ENCODE assay signal across 9 cellular contexts in the genomic region with DNA sequence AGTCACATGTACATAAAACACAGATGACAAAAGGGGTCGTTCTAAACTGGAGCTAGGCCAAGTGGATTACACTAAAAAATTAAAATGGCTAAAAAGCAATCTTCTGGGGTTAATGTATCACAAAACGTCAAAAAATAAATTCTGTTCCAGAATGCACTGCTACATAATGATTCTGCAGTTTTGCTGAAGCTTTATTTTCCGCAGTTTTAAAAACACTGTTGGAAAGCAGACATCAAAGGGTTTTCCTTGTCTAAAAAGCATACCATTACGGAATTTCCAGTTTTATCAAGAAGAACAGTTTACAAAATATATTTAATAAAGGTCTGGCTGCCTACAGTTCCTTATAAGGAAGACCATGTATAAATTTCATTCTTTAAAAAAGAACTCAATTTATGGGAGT. TPM values are rescaled to one million over a fixed set of nuclear protein-coding genes. Genes with fewer than 3 reads are reported as not detected.
DNase-seq lines count a peak whose midpoint lies in the region; ATAC-seq and TF ChIP-seq lines count a peak whose summit lies in the region.
"Had no signal": no experiment of that assay in that cellular context is flagged by ENCODE, and none has a peak within 500 bp of the region (broad histone marks: within the 10 kb centered on the region; RNA-seq: fewer than 3 reads in every experiment).

No MANE protein-coding gene starts in this region.

- H3K4me3 Mint-ChIP-seq in naive thymus-derived CD8-positive, alpha-beta T cell = peak overlapping the region in 7 of 10 donors; percentile 8 to 93 (median 60)

- H2AFZ ChIP-seq in ACC112 (ENCODE audit: low read length, unreplicated experiment) (peak overlapping the region; percentile 96), mammary epithelial cell (ENCODE audit: low read depth, low read length) (peak overlapping the region; percentile 97)

- peak overlapping the region; percentile 94 for H3K4me2 ChIP-seq in mammary epithelial cell (ENCODE audit: insufficient read depth, low read depth, low read length)

- CTCF ChIA-PET in mammary epithelial cell (lab: Charles Lee; ENCODE audit: low non-redundant PET) = interaction anchor here (0.5 to 0.7 kb wide), 3 partner anchors 29 to 263 kb away, joined by 3 to 10 read pairs (median 5); no protein-coding TSS in a partner anchor

- WGBS in mammary epithelial cell (ENCODE audit: low coverage, missing lambda C conversion rate) = 55% methylated on average over 4 of the region's 4 CpGs

- POLR2A ChIA-PET in naive thymus-derived CD8-positive, alpha-beta T cell (lab: Charles Lee) = no interaction called here

- H3K27ac ChIP-seq in ACC112 (ENCODE audit: low read depth, low read length) (peak overlapping the region; percentile 30; the same call in 1 of the 2 replicates), HUES48 (ENCODE audit: low read depth, low read length) (no peak overlapping the region), mammary epithelial cell (ENCODE audit: insufficient read depth, low read depth, low read length) (no peak overlapping the region)

- H3K36me3 ChIP-seq in ACC112 (ENCODE audit: insufficient read depth, low read length) (no peaks in the 10 kb centered on the region), HUES48 (ENCODE audit: control insufficient read depth, insufficient read depth, low read length) (no peaks in the 10 kb centered on the region), mammary epithelial cell (ENCODE audit: insufficient read depth, low read length) (no peaks in the 10 kb centered on the region), mucosa of descending colon (ENCODE audit: low read depth) (no peaks in the 10 kb centered on the region)

- H3K4me1 Mint-ChIP-seq in naive thymus-derived CD8-positive, alpha-beta T cell = peaks cover 12 to 29% (median 19%) of the 10 kb centered on the region in 4 donors

- TF ChIP-seq CTCF in mammary epithelial cell (conservative IDR thresholded peaks at IDR 0.05 in 1 of 2, IDR thresholded peaks at IDR 0.05 in 1 of 2; ENCODE audit: extremely low read depth in 1 of 2, insufficient read depth in 1 of 2, low read depth in 1 of 2, low read length in 2 of 2) (no peak), mucosa of descending colon (IDR thresholded peaks at IDR 0.05) (no peak)

- in situ Hi-C loops in mammary epithelial cell (cut with MboI; ENCODE audit: low sequenced_read_pairs in 2 of 2) = no loop called here

- no peaks in the 10 kb centered on the region for H3K9me3 Mint-ChIP-seq in naive thymus-derived CD8-positive, alpha-beta T cell

- H3K4me3 ChIP-seq in ACC112 (ENCODE audit: low read depth, low read length) = peak overlapping the region; percentile 93
- H3K4me3 ChIP-seq in HUES48 (ENCODE audit: low read depth, low read length) = peak overlapping the region; percentile 95; the same call in 1 of the 2 replicates
- peak overlapping the region; percentile 70 to 97 (median 88) for H3K4me3 ChIP-seq in mammary epithelial cell (replicated peaks in 1 of 3; ENCODE audit: insufficient read depth in 1 of 3, low read depth in 2 of 3, low read length in 3 of 3)
- no peak overlapping the region for H3K4me3 ChIP-seq in mucosa of descending colon

- H3K36me3 Mint-ChIP-seq in naive thymus-derived CD8-positive, alpha-beta T cell = peaks cover 0 to 1% (median 0%) of the 10 kb centered on the region in 3 donors

- H3K79me2 ChIP-seq in ACC112 (ENCODE audit: control insufficient read depth, insufficient read depth, low read length, unreplicated experiment) = peaks cover 39% of the 10 kb centered on the region
- H3K79me2 ChIP-seq in mammary epithelial cell (ENCODE audit: insufficient read depth, low read length) = peaks cover 45% of the 10 kb centered on the region

- no peaks in the 10 kb centered on the region for H4K20me1 ChIP-seq in mammary epithelial cell (ENCODE audit: insufficient read depth, low read length)

- intact Hi-C loops in mammary epithelial cell (cut with micrococcal nuclease) (loop anchor here (2.0 kb wide), 1 partner anchor 84 kb away; no protein-coding TSS in a partner anchor), mucosa of descending colon (cut with DNase I, micrococcal nuclease) (no loop called here)

- H3K9ac ChIP-seq in HUES48 (ENCODE audit: low read depth, low read length) = no peak overlapping the region
- H3K9ac ChIP-seq in mammary epithelial cell (ENCODE audit: insufficient read depth, low read length) = peak overlapping the region; percentile 70

- H3K27me3 ChIP-seq in ACC112 (ENCODE audit: insufficient read depth, low read length) = no peaks in the 10 kb centered on the region
- peaks cover 24% of the 10 kb centered on the region for H3K27me3 ChIP-seq in HUES48 (ENCODE audit: control insufficient read depth, insufficient read depth, low read length)
- H3K27me3 ChIP-seq in mammary epithelial cell (ENCODE audit: insufficient read depth, low read length) = no peaks in the 10 kb centered on the region

- H3K27ac Mint-ChIP-seq in naive thymus-derived CD8-positive, alpha-beta T cell = peak overlapping the region in 2 of 10 donors; percentile 30 to 68

- no TSS peak for BruUV-seq in mammary epithelial cell (replicated peaks; lab: Mats Ljungman, UMichigan)

- no peak for DNase-seq in mammary epithelial cell
- DNase-seq in naive thymus-derived CD8-positive, alpha-beta T cell = no peak
- DNase-seq in mucosa of descending colon = no peak
- no peak for DNase-seq in DMS79 treated with DMSO at 0.1 percent for 48 hours (lab: John Stamatoyannopoulos, UW)
- no peak for DNase-seq in germinal center (ENCODE audit: low spot score)
- DNase-seq in GM03348 (ENCODE audit: low spot score) = no peak
- DNase-seq: DMS153 had no signal

- peaks cover 15% of the 10 kb centered on the region for H3K4me1 ChIP-seq in ACC112 (ENCODE audit: control insufficient read depth, insufficient read depth, low read length, unreplicated experiment)
- peaks cover 6% of the 10 kb centered on the region; the same call in 1 of the 2 replicates for H3K4me1 ChIP-seq in HUES48 (ENCODE audit: control insufficient read depth, insufficient read depth, low read length)
- peaks cover 9% of the 10 kb centered on the region for H3K4me1 ChIP-seq in mammary epithelial cell (ENCODE audit: insufficient read depth, low read length)
- H3K4me1 ChIP-seq in mucosa of descending colon (ENCODE audit: low read depth) = peaks cover 19% of the 10 kb centered on the region

- no peaks in the 10 kb centered on the region for H3K9me3 ChIP-seq in HUES48 (ENCODE audit: control insufficient read depth, insufficient read depth, low read length)
- H3K9me3 ChIP-seq in mammary epithelial cell (replicated peaks; ENCODE audit: insufficient read depth, low read length) = no peaks in the 10 kb centered on the region
- no peaks in the 10 kb centered on the region for H3K9me3 ChIP-seq in mucosa of descending colon

- dilution Hi-C loops in mammary epithelial cell (cut with HindIII; ENCODE audit: low sequenced_read_pairs) = no loop called here

- peaks cover 0 to 12% (median 0%) of the 10 kb centered on the region in 5 donors for H3K27me3 Mint-ChIP-seq in naive thymus-derived CD8-positive, alpha-beta T cell

- no peak for ATAC-seq in naive thymus-derived CD8-positive, alpha-beta T cell
- no peak for ATAC-seq in mucosa of descending colon

RNA-seq across cellular contexts. Expression of a gene that starts 1.4 kb away (rescaled TPM):
- total RNA-seq in mammary epithelial cell (10 to 100 TPM; 18.2 to 20.7 TPM), mucosa of descending colon (10 to 100 TPM; 36.5 to 45.5 (median 43.0) TPM)
- 3.3 TPM for polyA plus RNA-seq in mammary epithelial cell
- polyA minus RNA-seq in mammary epithelial cell = 24.1 TPM
- total RNA-seq in naive thymus-derived CD8-positive, alpha-beta T cell = 10 to 100 TPM in 1 of 2 experiments, 1 to 10 TPM in 1; 6.7 to 10.2 TPM
- 1 to 10 TPM in 2 of 3 donors, under 1 TPM in 1; 0.68 to 1.7 (median 1.6) TPM for polyA plus RNA-seq in naive thymus-derived CD8-positive, alpha-beta T cell
